Comparison of ENCODE assay signal across 18 cellular contexts in genomic region chr13:94950303-94950702, GRCh38.
DNase-seq lines count a peak whose midpoint lies in the region; ATAC-seq and TF ChIP-seq lines count a peak whose summit lies in the region.
"Had no signal": no experiment of that assay in that cellular context is flagged by ENCODE, and none has a peak within 500 bp of the region (broad histone marks: within the 10 kb centered on the region; RNA-seq: fewer than 3 reads in every experiment).

No MANE protein-coding gene starts in this region.

- WGBS in right lobe of liver (ENCODE audit: insufficient coverage, low coverage, low lambda C conversion rate, missing lambda C conversion rate): 22% methylated on average over 8 of the region's 8 CpGs

- DNase-seq in BE2C (no peak), NB4 (ENCODE audit: low read depth) (peak; percentile 5), dermis microvascular lymphatic vessel endothelial cell (ENCODE audit: low read depth in 2 of 2) (peak; percentile 32 to 33), right lobe of liver (no peak), SIG-M5 treated with dmso at 0.1 percent for 504 hours (lab: John Stamatoyannopoulos, UW; ENCODE audit: unreplicated experiment) (no peak)
- no peak for DNase-seq in activated T-helper 2 cell treated with anti-CD3 and anti-CD28 coated beads, Interferon-gamma antibody, Interleukin-2, Interleukin-4, amounts not matched to agents 10 μg/mL and 5 μg/mL and 100 μg/mL, durations not matched to agents 14 hours and 24 hours and 36 hours (ENCODE audit: low spot score)
- DNase-seq: activated CD4-positive, CD25-positive, alpha-beta regulatory T cell treated with anti-CD3 and anti-CD28 coated beads, Interleukin-2, amount 50 U/mL, for 72 hours; activated naive CD8-positive, alpha-beta T cell treated with anti-CD3 and anti-CD28 coated beads, Interleukin-2, amount 50 U/mL, for 24 hours; activated T-cell treated with anti-CD3 and anti-CD28 coated beads, Interleukin-2, amount 50 U/mL, for 1 hour; foreskin melanocyte; Kasumi-1; kidney glomerular epithelial cell; naive B cell; NCI-H2029; stimulated activated naive B cell treated with anti-CD40 and anti-IgM and Interleukin-4, amounts not matched to agents 10 μg/mL and 1 μg/mL and 100 μg/mL, for 72 hours had no signal

- TF ChIP-seq CTCF in BE2C (IDR thresholded peaks at IDR 0.05; ENCODE audit: low read depth, low read length) (peak; percentile 29; the same call in 1 of the 2 replicates), NB4 (IDR thresholded peaks at IDR 0.05; ENCODE audit: low read depth, low read length) (no peak), right lobe of liver (IDR thresholded peaks at IDR 0.05) (peak; percentile 16 to 38 (median 30))

- no peaks in the 10 kb centered on the region for H3K9me3 Mint-ChIP-seq in activated T-helper 2 cell treated with anti-CD3 and anti-CD28 coated beads, Interferon-gamma antibody, Interleukin-2, Interleukin-4, amounts not matched to agents 10 μg/mL and 5 μg/mL and 100 μg/mL, durations not matched to agents 14 hours and 24 hours and 36 hours
- H3K9me3 Mint-ChIP-seq: dendritic cell treated with granulocyte-macrophage colony-stimulating factor and Interleukin-4, amounts not matched to agents 40 ng/mL and 50 ng/mL, for 4 days; stimulated activated naive B cell treated with anti-CD40 and anti-IgM and Interleukin-4, amounts not matched to agents 10 μg/mL and 1 μg/mL and 100 μg/mL, for 72 hours had no signal

- H3K4me3 ChIP-seq in BE2C (ENCODE audit: low read depth, low read length) (no peak overlapping the region), NB4 (ENCODE audit: low read depth, low read length) (no peak overlapping the region), right lobe of liver (no peak overlapping the region)

- H3K27me3 Mint-ChIP-seq in activated T-helper 2 cell treated with anti-CD3 and anti-CD28 coated beads, Interferon-gamma antibody, Interleukin-2, Interleukin-4, amounts not matched to agents 10 μg/mL and 5 μg/mL and 100 μg/mL, durations not matched to agents 14 hours and 24 hours and 36 hours (ENCODE audit: low read depth): peaks cover 3% of the 10 kb centered on the region
- H3K27me3 Mint-ChIP-seq: stimulated activated naive B cell treated with anti-CD40 and anti-IgM and Interleukin-4, amounts not matched to agents 10 μg/mL and 1 μg/mL and 100 μg/mL, for 72 hours had no signal

- ATAC-seq in right lobe of liver (peak in 3 of 4 donors; percentile 38 to 53 (median 42)), GM18909 (IDR thresholded peaks at IDR 0.05; ENCODE audit: poor library complexity, unreplicated experiment) (no peak), HG02852 (IDR thresholded peaks at IDR 0.05; ENCODE audit: unreplicated experiment) (no peak)
- ATAC-seq: activated naive CD8-positive, alpha-beta T cell treated with anti-CD3 and anti-CD28 coated beads, Interleukin-2, amount 50 U/mL, for 24 hours; stimulated activated naive B cell treated with anti-CD40 and anti-IgM and Interleukin-4, amounts not matched to agents 10 μg/mL and 1 μg/mL and 100 μg/mL, for 72 hours had no signal

- H3K36me3 Mint-ChIP-seq in activated T-helper 2 cell treated with anti-CD3 and anti-CD28 coated beads, Interferon-gamma antibody, Interleukin-2, Interleukin-4, amounts not matched to agents 10 μg/mL and 5 μg/mL and 100 μg/mL, durations not matched to agents 14 hours and 24 hours and 36 hours (ENCODE audit: low read depth): no peaks in the 10 kb centered on the region
- H3K36me3 Mint-ChIP-seq: stimulated activated naive B cell treated with anti-CD40 and anti-IgM and Interleukin-4, amounts not matched to agents 10 μg/mL and 1 μg/mL and 100 μg/mL, for 72 hours had no signal

- H3K4me3 Mint-ChIP-seq in activated T-helper 2 cell treated with anti-CD3 and anti-CD28 coated beads, Interferon-gamma antibody, Interleukin-2, Interleukin-4, amounts not matched to agents 10 μg/mL and 5 μg/mL and 100 μg/mL, durations not matched to agents 14 hours and 24 hours and 36 hours (ENCODE audit: low read depth): no peak overlapping the region
- H3K4me3 Mint-ChIP-seq: activated naive CD8-positive, alpha-beta T cell treated with anti-CD3 and anti-CD28 coated beads, Interleukin-2, amount 50 U/mL, for 24 hours; dendritic cell treated with granulocyte-macrophage colony-stimulating factor and Interleukin-4, amounts not matched to agents 40 ng/mL and 50 ng/mL, for 4 days; naive B cell; stimulated activated naive B cell treated with anti-CD40 and anti-IgM and Interleukin-4, amounts not matched to agents 10 μg/mL and 1 μg/mL and 100 μg/mL, for 72 hours had no signal

- H3K27ac ChIP-seq in right lobe of liver: no peak overlapping the region

- H3K9me3 ChIP-seq in BE2C: no peaks in the 10 kb centered on the region
- H3K9me3 ChIP-seq in right lobe of liver: no peaks in the 10 kb centered on the region

- H3K36me3 ChIP-seq in BE2C (no peaks in the 10 kb centered on the region), right lobe of liver (no peaks in the 10 kb centered on the region)

- TF ChIP-seq POLR2A in NB4 (IDR thresholded peaks at IDR 0.05; ENCODE audit: extremely low read depth, insufficient read length) (no peak), right lobe of liver (IDR thresholded peaks at IDR 0.05) (no peak)

- intact Hi-C loops in right lobe of liver (cut with DNase I): no loop called here
- intact Hi-C loops in activated T-helper 2 cell treated with anti-CD3 and anti-CD28 coated beads, Interferon-gamma antibody, Interleukin-2, Interleukin-4, amounts not matched to agents 10 μg/mL and 5 μg/mL and 100 μg/mL, durations not matched to agents 14 hours and 24 hours and 36 hours (cut with micrococcal nuclease): no loop called here

- H3K27me3 ChIP-seq in BE2C (peaks cover 12% of the 10 kb centered on the region), right lobe of liver (no peaks in the 10 kb centered on the region)

- H3K4me1 ChIP-seq in BE2C (no peaks in the 10 kb centered on the region), right lobe of liver (no peaks in the 10 kb centered on the region)

- no peak overlapping the region for H3K27ac Mint-ChIP-seq in activated T-helper 2 cell treated with anti-CD3 and anti-CD28 coated beads, Interferon-gamma antibody, Interleukin-2, Interleukin-4, amounts not matched to agents 10 μg/mL and 5 μg/mL and 100 μg/mL, durations not matched to agents 14 hours and 24 hours and 36 hours
- H3K27ac Mint-ChIP-seq: activated naive CD8-positive, alpha-beta T cell treated with anti-CD3 and anti-CD28 coated beads, Interleukin-2, amount 50 U/mL, for 24 hours; dendritic cell treated with granulocyte-macrophage colony-stimulating factor and Interleukin-4, amounts not matched to agents 40 ng/mL and 50 ng/mL, for 4 days; naive B cell; stimulated activated naive B cell treated with anti-CD40 and anti-IgM and Interleukin-4, amounts not matched to agents 10 μg/mL and 1 μg/mL and 100 μg/mL, for 72 hours had no signal

- H3K4me1 Mint-ChIP-seq in activated T-helper 2 cell treated with anti-CD3 and anti-CD28 coated beads, Interferon-gamma antibody, Interleukin-2, Interleukin-4, amounts not matched to agents 10 μg/mL and 5 μg/mL and 100 μg/mL, durations not matched to agents 14 hours and 24 hours and 36 hours (ENCODE audit: low read depth): no peaks in the 10 kb centered on the region
- H3K4me1 Mint-ChIP-seq: activated naive CD8-positive, alpha-beta T cell treated with anti-CD3 and anti-CD28 coated beads, Interleukin-2, amount 50 U/mL, for 24 hours; naive B cell; stimulated activated naive B cell treated with anti-CD40 and anti-IgM and Interleukin-4, amounts not matched to agents 10 μg/mL and 1 μg/mL and 100 μg/mL, for 72 hours had no signal

Comparison
In these comparisons a context has a peak if more than half of its experiments do, and no peak if none do; other contexts are left out.
1. DNase-seq: peak in NB4 (single experiment) and dermis microvascular lymphatic vessel endothelial cell (2 of 2); none in BE2C (single experiment), right lobe of liver (0 of 3), activated T-helper 2 cell treated with anti-CD3 and anti-CD28 coated beads, Interferon-gamma antibody, Interleukin-2, Interleukin-4, amounts not matched to agents 10 μg/mL and 5 μg/mL and 100 μg/mL, durations not matched to agents 14 hours and 24 hours and 36 hours (single experiment) and SIG-M5 treated with dmso at 0.1 percent for 504 hours (single experiment).
2. ATAC-seq: peak in right lobe of liver (3 of 4); none in GM18909 (single experiment) and HG02852 (single experiment).